In genomic region chr19:44720945-44721344, GRCh38 we compare ENCODE assay signal across 34 cellular contexts. TPM values are rescaled to one million over a fixed set of nuclear protein-coding genes. Genes with fewer than 3 reads are reported as not detected.
A peak's percentile ranks its signal among the peaks of the same experiment; 100 is the strongest.
DNase-seq lines count a peak whose midpoint lies in the region; ATAC-seq, FAIRE-seq and TF ChIP-seq lines count a peak whose summit lies in the region.
"Had no signal": no experiment of that assay in that cellular context is flagged by ENCODE, and none has a peak within 500 bp of the region (broad histone marks: within the 10 kb centered on the region; RNA-seq: fewer than 3 reads in every experiment).

No MANE protein-coding gene starts in this region.

- H3K27me3 ChIP-seq in IMR-90 (ENCODE audit: control insufficient read depth, insufficient read depth, low read length) (no peaks in the 10 kb centered on the region), small intestine (ENCODE audit: control insufficient read depth in 2 of 2, insufficient read depth in 2 of 2, low read length in 2 of 2) (no peaks in the 10 kb centered on the region)
- H3K27me3 ChIP-seq: cardiac muscle cell, esophagus muscularis mucosa, gastrocnemius medialis, transverse colon had no signal

- no peaks in the 10 kb centered on the region for H3K36me3 Mint-ChIP-seq in T-helper 17 cell (ENCODE audit: low read depth)
- peaks cover 1% of the 10 kb centered on the region for H3K36me3 Mint-ChIP-seq in activated CD8-positive, alpha-beta memory T cell treated with anti-CD3 and anti-CD28 coated beads, Interleukin-2, amount 10 ng/mL, durations not matched to agents 7 days and 5 days
- H3K36me3 Mint-ChIP-seq: activated naive CD4-positive, alpha-beta T cell treated with anti-CD3 and anti-CD28 coated beads, Interleukin-2, amount 50 U/mL, for 24 hours; CD8-positive, alpha-beta memory T cell; immature natural killer cell; memory B cell had no signal

- H3K79me1 ChIP-seq in IMR-90 (ENCODE audit: low read depth in 1 of 2, low read length in 2 of 2), result no peaks in the 10 kb centered on the region

- in situ Hi-C loops in IMR-90 (cut with MboI; ENCODE audit: low sequenced_read_pairs), result loop anchor here (5.0 kb wide), 2 partner anchors 51 to 121 kb away; no protein-coding TSS in a partner anchor

- CTCF ChIA-PET in A549 (lab: Yijun Ruan, JAX) (interaction anchor here (0.8 to 42.5 kb wide), 10 partner anchors 11 to 150 kb away, joined by 3 to 1899 read pairs (median 45); partner anchors contain the start of genes BCL3, CBLC, CEACAM16 and NECTIN2), IMR-90 (lab: Yijun Ruan, JAX) (interaction anchor here (0.7 to 0.9 kb wide), 2 partner anchors 32 to 144 kb away, joined by 3 to 4 read pairs; no protein-coding TSS in a partner anchor), GM10248 (lab: Yijun Ruan, JAX) (interaction anchor here (0.7 to 18.1 kb wide), 7 partner anchors 11 to 63 kb away, joined by 3 to 513 read pairs (median 27); partner anchors contain the start of gene CBLC)
- CTCF ChIA-PET in activated CD8-positive, alpha-beta memory T cell treated with anti-CD3 and anti-CD28 coated beads, Interleukin-2, amount 10 ng/mL, durations not matched to agents 7 days and 5 days (lab: Charles Lee), result interaction anchor here (2.2 to 10.2 kb wide), 6 partner anchors 12 to 66 kb away, joined by 4 to 406 read pairs (median 47); partner anchors contain the start of gene CBLC

- TF ChIP-seq POLR2A in A549 (IDR thresholded peaks at IDR 0.05; ENCODE audit: low read length), result no peak
- TF ChIP-seq POLR2A in IMR-90 (IDR thresholded peaks at IDR 0.05; ENCODE audit: low read depth, low read length), result no peak

- H3K36me3 ChIP-seq in IMR-90 (ENCODE audit: control insufficient read depth, insufficient read depth, low read length) (no peaks in the 10 kb centered on the region), small intestine (ENCODE audit: control insufficient read depth in 2 of 2, insufficient read depth in 2 of 2, low read length in 2 of 2) (no peaks in the 10 kb centered on the region)
- H3K36me3 ChIP-seq: cardiac muscle cell, esophagus muscularis mucosa, gastrocnemius medialis, transverse colon had no signal

- no peak overlapping the region for H3K9ac ChIP-seq in IMR-90 (ENCODE audit: low read depth, low read length)

- H3K9me1 ChIP-seq in IMR-90 (ENCODE audit: insufficient read depth, low read length), result peaks cover 10% of the 10 kb centered on the region

- no peak overlapping the region for H3K14ac ChIP-seq in IMR-90 (replicated peaks; ENCODE audit: low read depth, low read length)

- no peak for FAIRE-seq in A549 (lab: Jason Lieb, UNC)
- no peak for FAIRE-seq in small intestine (lab: Jason Lieb, UNC)
- FAIRE-seq: GM19239, H54 had no signal

- H2AK5ac ChIP-seq in IMR-90 (ENCODE audit: low read depth, low read length), result no peak overlapping the region

- no peak overlapping the region for H3K56ac ChIP-seq in IMR-90 (ENCODE audit: extremely low read depth, insufficient read depth, low read length)

- H2BK5ac ChIP-seq in IMR-90 (ENCODE audit: low read depth, low read length, poor library complexity, severe bottlenecking), result no peak overlapping the region

- H3K27me3 Mint-ChIP-seq in T-helper 17 cell, result no peaks in the 10 kb centered on the region
- peaks cover 11% of the 10 kb centered on the region for H3K27me3 Mint-ChIP-seq in activated CD8-positive, alpha-beta memory T cell treated with anti-CD3 and anti-CD28 coated beads, Interleukin-2, amount 10 ng/mL, durations not matched to agents 7 days and 5 days
- H3K27me3 Mint-ChIP-seq: activated naive CD4-positive, alpha-beta T cell treated with anti-CD3 and anti-CD28 coated beads, Interleukin-2, amount 50 U/mL, for 24 hours had no signal

- H2AFZ ChIP-seq in IMR-90 (replicated peaks; ENCODE audit: low read length, poor library complexity), result no peak overlapping the region

- H2BK120ac ChIP-seq in IMR-90 (ENCODE audit: low read depth, low read length), result peak overlapping the region; percentile 14; the same call in 1 of the 2 replicates

- no peaks in the 10 kb centered on the region for H3K9me3 Mint-ChIP-seq in activated CD8-positive, alpha-beta memory T cell treated with anti-CD3 and anti-CD28 coated beads, Interleukin-2, amount 10 ng/mL, durations not matched to agents 7 days and 5 days (ENCODE audit: low read depth)
- H3K9me3 Mint-ChIP-seq: activated naive CD4-positive, alpha-beta T cell treated with anti-CD3 and anti-CD28 coated beads, Interleukin-2, amount 50 U/mL, for 24 hours; CD8-positive, alpha-beta memory T cell; endodermal cell; immature natural killer cell; memory B cell had no signal

- intact Hi-C loops in IMR-90 (cut with micrococcal nuclease), result loop anchor here (5.0 kb wide), 1 partner anchor 36 kb away; no protein-coding TSS in a partner anchor

- no peak overlapping the region; the same call in 2 of the 3 replicates for H2BK15ac ChIP-seq in IMR-90 (ENCODE audit: low read depth, low read length)

- H3K27ac Mint-ChIP-seq in T-helper 17 cell, result peak overlapping the region; percentile 68
- H3K27ac Mint-ChIP-seq in activated CD8-positive, alpha-beta memory T cell treated with anti-CD3 and anti-CD28 coated beads, Interleukin-2, amount 10 ng/mL, durations not matched to agents 7 days and 5 days, result no peak overlapping the region
- H3K27ac Mint-ChIP-seq: activated naive CD4-positive, alpha-beta T cell treated with anti-CD3 and anti-CD28 coated beads, Interleukin-2, amount 50 U/mL, for 24 hours; activated T-helper 1 cell treated with anti-CD3 and anti-CD28 coated beads, Interleukin-12 subunit alpha, Interleukin-12 subunit beta, Interleukin-2, Interleukin-4 antibody, amounts not matched to agents 30 ng/mL and 10 ng/mL and 1 ng/mL, durations not matched to agents 14 hours and 24 hours and 36 hours; CD8-positive, alpha-beta memory T cell; endodermal cell; immature natural killer cell; memory B cell; T-helper 2 cell treated with Interferon-gamma antibody and Interleukin-4, amounts not matched to agents 5 μg/mL and 100 μg/mL, for 36 hours; WTC11 had no signal

- no peak for TF ChIP-seq CTCF in A549 (IDR thresholded peaks at IDR 0.05)
- no peak for TF ChIP-seq CTCF in IMR-90 (conservative IDR thresholded peaks at IDR 0.05; ENCODE audit: low read depth, low read length)
- no peak for TF ChIP-seq CTCF in fibroblast of the aortic adventitia (IDR thresholded peaks at IDR 0.05; ENCODE audit: insufficient read depth, low read length)
- TF ChIP-seq CTCF in GM10248 (IDR thresholded peaks at IDR 0.05; ENCODE audit: control extremely low read depth, extremely low read depth, low read depth, missing control alignments), result no peak

- peaks cover 2% of the 10 kb centered on the region for H3K9me3 ChIP-seq in A549
- no peaks in the 10 kb centered on the region for H3K9me3 ChIP-seq in IMR-90 (ENCODE audit: control insufficient read depth, insufficient read depth, low read length)
- no peaks in the 10 kb centered on the region for H3K9me3 ChIP-seq in T-helper 17 cell (ENCODE audit: control insufficient read depth, low read length, poor library complexity, severe bottlenecking)
- no peaks in the 10 kb centered on the region for H3K9me3 ChIP-seq in small intestine (ENCODE audit: control insufficient read depth, low read depth)
- H3K9me3 ChIP-seq: esophagus muscularis mucosa, gastrocnemius medialis, transverse colon had no signal

- no TSS peak for BruUV-seq in IMR-90 (replicated peaks; lab: Mats Ljungman, UMichigan)

- H4K91ac ChIP-seq in IMR-90 (ENCODE audit: insufficient read depth, low read depth, low read length), result no peak overlapping the region

- dilution Hi-C loops in IMR-90 (cut with HindIII; ENCODE audit: low sequenced_read_pairs, unreplicated experiment), result no loop called here

- no peak for ATAC-seq in A549
- no peak for ATAC-seq in IMR-90 (ENCODE audit: low read depth)
- no peak for ATAC-seq in T-helper 17 cell
- ATAC-seq in activated CD8-positive, alpha-beta memory T cell treated with anti-CD3 and anti-CD28 coated beads, Interleukin-2, amount 10 ng/mL, durations not matched to agents 7 days and 5 days, result no peak
- ATAC-seq: gastrocnemius medialis, left lobe of liver, WTC11 had no signal

- peaks cover 87% of the 10 kb centered on the region for H3K4me1 ChIP-seq in A549
- H3K4me1 ChIP-seq in IMR-90 (ENCODE audit: control insufficient read depth, insufficient read depth, low read length), result peaks cover 19% of the 10 kb centered on the region
- peaks cover 2 to 3% of the 10 kb centered on the region in 2 donors for H3K4me1 ChIP-seq in small intestine (ENCODE audit: control insufficient read depth in 2 of 2, insufficient read depth in 1 of 2, low read depth in 1 of 2, low read length in 1 of 2)

- peaks cover 9% of the 10 kb centered on the region for H3K4me1 Mint-ChIP-seq in T-helper 17 cell
- H3K4me1 Mint-ChIP-seq in activated CD8-positive, alpha-beta memory T cell treated with anti-CD3 and anti-CD28 coated beads, Interleukin-2, amount 10 ng/mL, durations not matched to agents 7 days and 5 days, result peaks cover 39% of the 10 kb centered on the region

- H3K18ac ChIP-seq in IMR-90 (ENCODE audit: low read depth, low read length), result no peak overlapping the region

- peak overlapping the region; percentile 89; the same call in 1 of the 3 replicates for H3K4me2 ChIP-seq in A549
- H3K4me2 ChIP-seq in IMR-90 (ENCODE audit: low read depth, low read length), result no peak overlapping the region

- H4K5ac ChIP-seq in IMR-90 (ENCODE audit: low read depth, low read length), result no peak overlapping the region

- no peak overlapping the region for H3K4ac ChIP-seq in IMR-90 (ENCODE audit: low read depth, low read length)

- WGBS in A549 (ENCODE audit: missing lambda C conversion rate), result 93% methylated on average over 6 of the region's 6 CpGs
- WGBS in IMR-90 (ENCODE audit: extremely low coverage in 2 of 2, insufficient read length in 1 of 2), 2 experiments, result 95% methylated on average over 4 of the region's 6 CpGs; no CpG with 5 or more reads in 1 of the 2 experiments
- 72 to 92% (median 87%) methylated on average over 6 of the region's 6 CpGs for WGBS in small intestine, 3 donors

- H3K4me3 Mint-ChIP-seq in T-helper 17 cell, result no peak overlapping the region
- H3K4me3 Mint-ChIP-seq in activated CD8-positive, alpha-beta memory T cell treated with anti-CD3 and anti-CD28 coated beads, Interleukin-2, amount 10 ng/mL, durations not matched to agents 7 days and 5 days, result no peak overlapping the region
- H3K4me3 Mint-ChIP-seq: activated naive CD4-positive, alpha-beta T cell treated with anti-CD3 and anti-CD28 coated beads, Interleukin-2, amount 50 U/mL, for 24 hours; activated T-helper 1 cell treated with anti-CD3 and anti-CD28 coated beads, Interleukin-12 subunit alpha, Interleukin-12 subunit beta, Interleukin-2, Interleukin-4 antibody, amounts not matched to agents 30 ng/mL and 10 ng/mL and 1 ng/mL, durations not matched to agents 14 hours and 24 hours and 36 hours; CD8-positive, alpha-beta memory T cell; endodermal cell; immature natural killer cell; memory B cell; T-helper 2 cell treated with Interferon-gamma antibody and Interleukin-4, amounts not matched to agents 5 μg/mL and 100 μg/mL, for 36 hours; WTC11 had no signal

- no peak overlapping the region for H2AK9ac ChIP-seq in IMR-90 (replicated peaks; ENCODE audit: low read depth, low read length, poor library complexity)

- H4K8ac ChIP-seq in IMR-90 (ENCODE audit: low read depth in 2 of 2, low read length in 2 of 2), result no peak overlapping the region

- no peak for TF ChIP-seq EP300 in A549 (IDR thresholded peaks at IDR 0.05)

- POLR2A ChIA-PET in A549 (lab: Yijun Ruan, JAX), result interaction anchor here (0.7 kb wide), 1 partner anchor 35 kb away, joined by 3 read pairs; no protein-coding TSS in a partner anchor
- POLR2A ChIA-PET in IMR-90 (lab: Charles Lee; ENCODE audit: unreplicated experiment), result no interaction called here
- POLR2A ChIA-PET in GM10248 (lab: Yijun Ruan, JAX), result no interaction called here

- no peak for TF ChIP-seq RAD21 in A549 (conservative IDR thresholded peaks at IDR 0.05 in 1 of 2, IDR thresholded peaks at IDR 0.05 in 1 of 2)
- no peak for TF ChIP-seq RAD21 in IMR-90 (IDR thresholded peaks at IDR 0.05; ENCODE audit: low read length)

- peak overlapping the region; percentile 97 for H3K27ac ChIP-seq in A549
- H3K27ac ChIP-seq in IMR-90 (ENCODE audit: insufficient read depth, low read length), result no peak overlapping the region
- no peak overlapping the region for H3K27ac ChIP-seq in small intestine (ENCODE audit: low read depth in 1 of 2, low read length in 1 of 2)
- H3K27ac ChIP-seq: cardiac muscle cell, esophagus muscularis mucosa had no signal

- H4K20me1 ChIP-seq in IMR-90 (ENCODE audit: insufficient read depth, low read length), result no peaks in the 10 kb centered on the region

- H2BK20ac ChIP-seq in IMR-90 (ENCODE audit: low read depth, low read length), result no peak overlapping the region

- no peak overlapping the region for H3K23ac ChIP-seq in IMR-90 (ENCODE audit: low read depth, low read length)

- DNase-seq in A549 (ENCODE audit: low read depth in 1 of 2, low spot score in 1 of 2) (no peak), IMR-90 (no peak), T-helper 17 cell (no peak), fibroblast of the aortic adventitia (ENCODE audit: low read depth) (peak; percentile 37), NCI-H748 treated with DMSO at 0.1 percent for 48 hours (lab: John Stamatoyannopoulos, UW) (no peak), small intestine (no peak), GM10248 (ENCODE audit: extremely low spot score) (no peak)
- DNase-seq in activated CD8-positive, alpha-beta memory T cell treated with anti-CD3 and anti-CD28 coated beads, Interleukin-2, amount 10 ng/mL, durations not matched to agents 7 days and 5 days, result no peak
- DNase-seq: activated CD8-positive, alpha-beta memory T cell treated with anti-CD3 and anti-CD28 coated beads, Interleukin-2, amount 50 U/mL, for 4 hours; CD8-positive, alpha-beta memory T cell; cortex of kidney; endodermal cell; gastrocnemius medialis; hippocampal formation; immature natural killer cell; NCI-H1417; NCI-H2081 treated with DMSO at 0.1 percent for 48 hours; NCI-H345; nucleus accumbens; Right ventricle myocardium superior; stimulated activated CD8-positive, alpha-beta memory T cell treated with anti-CD3 and anti-CD28 coated beads, Interleukin-4, amount 100 ng/mL, for 48 hours; transverse colon had no signal

- H3K4me3 ChIP-seq in A549, result no peak overlapping the region
- H3K4me3 ChIP-seq in IMR-90 (ENCODE audit: insufficient read depth, low read depth, low read length), result no peak overlapping the region
- no peak overlapping the region for H3K4me3 ChIP-seq in fibroblast of the aortic adventitia (ENCODE audit: low read depth, low read length)
- no peak overlapping the region for H3K4me3 ChIP-seq in small intestine (ENCODE audit: low read depth in 1 of 2, low read length in 2 of 2)
- H3K4me3 ChIP-seq: cardiac muscle cell, esophagus muscularis mucosa, gastrocnemius medialis, transverse colon had no signal

RNA-seq across cellular contexts. Expression of gene CEACAM16, which starts 22.0 kb away (rescaled TPM):
- polyA plus RNA-seq in A549 (2011; rRNA removed) (not detected in 2 replicates), A549 (2017; fragmentation: RNase III; extraction: RNeasy Plus Mini Kit Qiagen cat#74134 plus additional on column Dnase treatment) (0.08 to 0.11 TPM in 2 of 3 replicates, not detected in the other), IMR-90 (2012; rRNA removed) (not detected in 2 replicates), small intestine (not detected)
- polyA plus RNA-seq in A549 (2012; cell fraction: cytosol; rRNA removed), result 0.03 TPM in 1 of 2 replicates, not detected in the other
- 0.34 and 0.50 TPM in 2 replicates for polyA plus RNA-seq in A549 (2012; cell fraction: nucleus; rRNA removed)
- 0.34 and 0.58 TPM in 2 replicates for polyA minus RNA-seq in A549 (2011; rRNA and poly(A)+ RNA removed)
- total RNA-seq in IMR-90 (2012; rRNA removed) (not detected in 2 replicates), T-helper 17 cell (not detected), fibroblast of the aortic adventitia (ENCODE audit: low replicate concordance) (not detected in 2 replicates)
- polyA plus RNA-seq in IMR-90 (2012; cell fraction: cytosol; rRNA removed), result not detected in 2 replicates
- polyA plus RNA-seq in IMR-90 (2012; cell fraction: nucleus; rRNA removed; ENCODE audit: low replicate concordance), result not detected in 2 replicates
- total RNA-seq in activated CD8-positive, alpha-beta memory T cell treated with anti-CD3 and anti-CD28 coated beads, Interleukin-2, amount 10 ng/mL, durations not matched to agents 7 days and 5 days, result not detected
- total RNA-seq: A673; activated T-helper 1 cell treated with anti-CD3 and anti-CD28 coated beads, Interleukin-12 subunit alpha, Interleukin-12 subunit beta, Interleukin-2, Interleukin-4 antibody, amounts not matched to agents 30 ng/mL and 10 ng/mL and 1 ng/mL, durations not matched to agents 14 hours and 24 hours and 36 hours; cardiac muscle cell; CD8-positive, alpha-beta memory T cell; endodermal cell; esophagus muscularis mucosa; gastrocnemius medialis; left lobe of liver; Right ventricle myocardium superior; transverse colon; WTC11 had no signal
- polyA plus RNA-seq: cardiac muscle cell; CD8-positive, alpha-beta memory T cell; immature natural killer cell had no signal

RNA-seq across cellular contexts. Expression of gene BCL3, which starts 27.6 kb away (rescaled TPM):
- polyA plus RNA-seq in A549 (2011; rRNA removed), result 22.6 and 25.3 TPM in 2 replicates
- polyA plus RNA-seq in A549 (2012; cell fraction: cytosol; rRNA removed), result 103 and 138 TPM in 2 replicates
- polyA plus RNA-seq in A549 (2012; cell fraction: nucleus; rRNA removed), result 302 and 387 TPM in 2 replicates
- 49.6 to 80.7 TPM (median 72.1 TPM) in 3 replicates for polyA plus RNA-seq in A549 (2017; fragmentation: RNase III; extraction: RNeasy Plus Mini Kit Qiagen cat#74134 plus additional on column Dnase treatment)
- polyA minus RNA-seq in A549 (2011; rRNA and poly(A)+ RNA removed), result 27.4 and 33.8 TPM in 2 replicates
- 1.6 and 1.9 TPM in 2 replicates for total RNA-seq in IMR-90 (2012; rRNA removed)
- 24.1 and 26.0 TPM in 2 replicates for polyA plus RNA-seq in IMR-90 (2012; rRNA removed)
- 26.7 and 52.5 TPM in 2 replicates for polyA plus RNA-seq in IMR-90 (2012; cell fraction: cytosol; rRNA removed)
- polyA plus RNA-seq in IMR-90 (2012; cell fraction: nucleus; rRNA removed; ENCODE audit: low replicate concordance), result 76.1 and 110 TPM in 2 replicates
- 100 to 1,000 TPM; 149 to 168 TPM for total RNA-seq in T-helper 17 cell
- total RNA-seq in fibroblast of the aortic adventitia (ENCODE audit: low replicate concordance), result 3.8 and 13.4 TPM in 2 replicates
- 10 to 100 TPM; 56.3 to 60.3 TPM for total RNA-seq in activated CD8-positive, alpha-beta memory T cell treated with anti-CD3 and anti-CD28 coated beads, Interleukin-2, amount 10 ng/mL, durations not matched to agents 7 days and 5 days
- 100 to 1,000 TPM in 2 of 3 donors, 10 to 100 TPM in 1; 48.6 to 136 (median 106) TPM for polyA plus RNA-seq in small intestine

RNA-seq across cellular contexts. Expression of gene CEACAM19, which starts 49.7 kb away (rescaled TPM):
- 8.2 and 13.7 TPM in 2 replicates for polyA plus RNA-seq in A549 (2011; rRNA removed)
- polyA plus RNA-seq in A549 (2012; cell fraction: cytosol; rRNA removed), result 10.0 and 12.3 TPM in 2 replicates
- 75.3 and 87.9 TPM in 2 replicates for polyA plus RNA-seq in A549 (2012; cell fraction: nucleus; rRNA removed)
- 7.2 to 10.3 TPM (median 9.7 TPM) in 3 replicates for polyA plus RNA-seq in A549 (2017; fragmentation: RNase III; extraction: RNeasy Plus Mini Kit Qiagen cat#74134 plus additional on column Dnase treatment)
- 13.7 and 14.9 TPM in 2 replicates for polyA minus RNA-seq in A549 (2011; rRNA and poly(A)+ RNA removed)
- 0.56 and 0.72 TPM in 2 replicates for total RNA-seq in IMR-90 (2012; rRNA removed)
- 9.3 and 10.3 TPM in 2 replicates for polyA plus RNA-seq in IMR-90 (2012; rRNA removed)
- 2.6 and 5.9 TPM in 2 replicates for polyA plus RNA-seq in IMR-90 (2012; cell fraction: cytosol; rRNA removed)
- polyA plus RNA-seq in IMR-90 (2012; cell fraction: nucleus; rRNA removed; ENCODE audit: low replicate concordance), result 70.3 and 80.1 TPM in 2 replicates
- total RNA-seq in T-helper 17 cell, result under 1 TPM; 0.27 to 0.39 TPM
- total RNA-seq in fibroblast of the aortic adventitia (ENCODE audit: low replicate concordance), result 1.3 and 2.5 TPM in 2 replicates
- under 1 TPM in 1 of 2 experiments, not detected in 1; 0.63 TPM for total RNA-seq in activated CD8-positive, alpha-beta memory T cell treated with anti-CD3 and anti-CD28 coated beads, Interleukin-2, amount 10 ng/mL, durations not matched to agents 7 days and 5 days
- 10 to 100 TPM in 2 of 3 donors, 1 to 10 TPM in 1; 4.3 to 25.7 (median 17.4) TPM for polyA plus RNA-seq in small intestine
- polyA plus RNA-seq: CD8-positive, alpha-beta memory T cell had no signal

RNA-seq across cellular contexts. Expression of gene CBLC, which starts 56.7 kb away (rescaled TPM):
- polyA plus RNA-seq in A549 (2011; rRNA removed) (not detected in 2 replicates), A549 (2017; fragmentation: RNase III; extraction: RNeasy Plus Mini Kit Qiagen cat#74134 plus additional on column Dnase treatment) (not detected in 3 replicates), IMR-90 (2012; rRNA removed) (not detected in 2 replicates), small intestine (100 to 1,000 TPM in 2 of 3 donors, 10 to 100 TPM in 1; 67.6 to 162 (median 117) TPM)
- polyA plus RNA-seq in A549 (2012; cell fraction: cytosol; rRNA removed), result 0.09 and 0.16 TPM in 2 replicates
- polyA plus RNA-seq in A549 (2012; cell fraction: nucleus; rRNA removed), result 0.16 and 0.21 TPM in 2 replicates
- 0.29 TPM in 1 of 2 replicates, not detected in the other for polyA minus RNA-seq in A549 (2011; rRNA and poly(A)+ RNA removed)
- total RNA-seq in IMR-90 (2012; rRNA removed) (not detected in 2 replicates), T-helper 17 cell (not detected), fibroblast of the aortic adventitia (ENCODE audit: low replicate concordance) (not detected in 2 replicates)
- 0.02 TPM in 1 of 2 replicates, not detected in the other for polyA plus RNA-seq in IMR-90 (2012; cell fraction: cytosol; rRNA removed)
- 0.12 TPM in 1 of 2 replicates, not detected in the other for polyA plus RNA-seq in IMR-90 (2012; cell fraction: nucleus; rRNA removed; ENCODE audit: low replicate concordance)
- not detected for total RNA-seq in activated CD8-positive, alpha-beta memory T cell treated with anti-CD3 and anti-CD28 coated beads, Interleukin-2, amount 10 ng/mL, durations not matched to agents 7 days and 5 days
- total RNA-seq: A673; activated T-helper 1 cell treated with anti-CD3 and anti-CD28 coated beads, Interleukin-12 subunit alpha, Interleukin-12 subunit beta, Interleukin-2, Interleukin-4 antibody, amounts not matched to agents 30 ng/mL and 10 ng/mL and 1 ng/mL, durations not matched to agents 14 hours and 24 hours and 36 hours; cardiac muscle cell; CD8-positive, alpha-beta memory T cell; Right ventricle myocardium superior; skeletal muscle tissue had no signal
- polyA plus RNA-seq: CD8-positive, alpha-beta memory T cell; immature natural killer cell had no signal

Comparison
In these comparisons a context has a peak if more than half of its experiments do, and no peak if none do; other contexts are left out.
1. H3K27ac ChIP-seq: peak in A549 (2 of 2); none in IMR-90 (single experiment) and small intestine (0 of 2).